Comparison of ENCODE assay signal across 1 cellular context in the genomic region with DNA sequence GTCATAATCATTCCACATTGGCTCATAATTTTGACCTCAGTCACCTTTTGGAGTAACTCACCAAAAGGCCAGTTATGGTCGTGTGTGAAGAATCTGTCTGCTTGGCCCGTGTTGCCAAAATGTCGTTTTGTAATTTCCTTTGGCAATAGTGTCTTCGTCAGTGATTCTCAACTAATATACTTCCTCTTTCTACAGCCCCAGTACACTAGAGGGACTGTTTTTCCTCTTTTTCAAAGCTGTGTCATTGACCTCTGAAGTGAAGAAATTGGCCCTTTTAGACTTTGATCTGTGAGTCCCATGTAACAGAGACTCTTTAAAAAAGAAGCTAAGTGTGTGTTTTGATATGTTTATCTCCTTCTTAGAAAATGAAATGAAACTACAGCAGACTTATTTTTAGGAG.
TF ChIP-seq lines count a peak whose summit lies in the region.

No MANE protein-coding gene starts in this region.

TF ChIP-seq in IMR-90, 13 proteins besides CTCF, POLR2A, EP300 and RAD21 (continued from another document):
- TF ChIP-seq, protein P1, sequence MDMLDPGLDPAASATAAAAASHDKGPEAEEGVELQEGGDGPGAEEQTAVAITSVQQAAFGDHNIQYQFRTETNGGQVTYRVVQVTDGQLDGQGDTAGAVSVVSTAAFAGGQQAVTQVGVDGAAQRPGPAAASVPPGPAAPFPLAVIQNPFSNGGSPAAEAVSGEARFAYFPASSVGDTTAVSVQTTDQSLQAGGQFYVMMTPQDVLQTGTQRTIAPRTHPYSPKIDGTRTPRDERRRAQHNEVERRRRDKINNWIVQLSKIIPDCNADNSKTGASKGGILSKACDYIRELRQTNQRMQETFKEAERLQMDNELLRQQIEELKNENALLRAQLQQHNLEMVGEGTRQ (IDR thresholded peaks at IDR 0.05; ENCODE audit: low read depth, low read length): no peak
